In the genomic region with DNA sequence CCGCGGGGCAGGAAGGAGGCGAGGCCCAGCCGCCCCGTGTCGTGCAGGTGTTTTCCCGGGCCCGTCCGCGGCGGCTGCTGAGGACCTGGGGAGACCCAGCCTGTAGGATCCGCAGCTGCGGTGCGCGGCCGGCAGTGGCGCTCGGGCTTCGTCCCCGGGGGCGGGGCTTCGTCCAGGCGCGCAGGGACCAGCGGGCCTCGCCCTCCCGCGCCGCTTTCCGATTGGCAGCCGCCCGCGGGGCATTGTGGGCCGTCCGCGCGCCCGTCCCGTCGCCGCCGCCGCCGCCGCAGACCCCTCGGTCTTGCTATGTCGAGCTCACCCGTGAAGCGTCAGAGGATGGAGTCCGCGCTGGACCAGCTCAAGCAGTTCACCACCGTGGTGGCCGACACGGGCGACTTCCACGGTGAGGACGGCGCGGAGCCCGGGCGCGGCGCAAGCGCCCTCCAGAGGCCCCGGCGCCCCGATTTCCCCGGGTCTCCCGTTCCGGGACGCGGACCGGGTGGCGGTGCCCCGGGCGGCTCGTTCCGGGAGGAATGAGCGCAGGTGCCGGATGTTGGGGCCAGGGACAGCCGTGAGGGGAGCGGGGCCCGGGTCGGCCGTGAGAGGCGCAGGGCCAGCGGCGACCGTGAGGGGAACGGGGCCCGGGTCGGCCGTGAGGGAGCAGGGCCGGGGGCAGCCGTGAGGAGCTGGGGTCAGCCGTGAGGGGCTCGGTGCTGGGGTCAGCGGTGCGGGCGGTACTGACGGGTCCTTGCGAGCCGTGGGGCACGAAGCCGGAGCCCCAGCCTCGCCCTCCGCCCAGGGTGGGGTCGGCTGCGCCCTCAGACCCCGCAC, we compare ENCODE assay signal across 8 cellular contexts. TPM values are rescaled to one million over a fixed set of nuclear protein-coding genes. Genes with fewer than 3 reads are reported as not detected.
DNase-seq lines count a peak whose midpoint lies in the region; ATAC-seq and TF ChIP-seq lines count a peak whose summit lies in the region.

Gene TALDO1 (plus strand): TSS at position 289 of the 831 bp plus-strand sequence. CDS start 18 bp downstream, at position 307.

- POLR2A ChIA-PET in OCI-LY7 (lab: Charles Lee): interaction anchor here (0.8 to 1.9 kb wide), 7 partner anchors 9 to 73 kb away, joined by 3 to 7 read pairs (median 5); partner anchors contain the start of gene TMEM80

- H3K36me3 ChIP-seq in HUES64 (ENCODE audit: insufficient read depth, low read length): peaks cover 2% of the 10 kb centered on the region; the same call in 1 of the 2 replicates
- peaks cover 25% of the 10 kb centered on the region for H3K36me3 ChIP-seq in OCI-LY7 (ENCODE audit: insufficient read depth, low read length)
- no peaks in the 10 kb centered on the region for H3K36me3 ChIP-seq in muscle layer of colon (ENCODE audit: insufficient read depth, low read length)

- peaks cover 17% of the 10 kb centered on the region; the same call in 1 of the 2 replicates for H3K4me1 ChIP-seq in HUES64 (ENCODE audit: insufficient read depth, low read length)
- H3K4me1 ChIP-seq in OCI-LY7 (ENCODE audit: insufficient read depth, low read length, poor library complexity, severe bottlenecking): peaks cover 22% of the 10 kb centered on the region
- H3K4me1 ChIP-seq in muscle layer of colon (ENCODE audit: insufficient read depth, low read length): peaks cover 16% of the 10 kb centered on the region

- TF ChIP-seq CTCF in OCI-LY7 (conservative IDR thresholded peaks at IDR 0.05; ENCODE audit: low read length): peak; percentile 49; the same call in 1 of the 2 replicates

- peak; percentile 85 for ATAC-seq in GM21423 (IDR thresholded peaks at IDR 0.05; ENCODE audit: unreplicated experiment)

- peak within 1 kb of the TSS; percentile 93 for H3K27ac ChIP-seq in HUES64 (ENCODE audit: low read depth, low read length)
- H3K27ac ChIP-seq in OCI-LY7 (ENCODE audit: low read depth, low read length, poor library complexity, severe bottlenecking): peak within 1 kb of the TSS; percentile 68
- peak within 1 kb of the TSS; percentile 32 for H3K27ac ChIP-seq in muscle layer of colon (ENCODE audit: low read depth, low read length)

- H4K20me1 ChIP-seq in OCI-LY7 (ENCODE audit: insufficient read depth, low read length): peaks cover 6% of the 10 kb centered on the region; the same call in 1 of the 2 replicates

- peak; percentile 94 for DNase-seq in DMS 273 (lab: John Stamatoyannopoulos, UW; ENCODE audit: unreplicated experiment)
- DNase-seq in OCI-LY7 (ENCODE audit: low spot score): peak; percentile 94
- peak; percentile 82 for DNase-seq in activated T-cell treated with anti-CD3 and anti-CD28 coated beads, Interleukin-2, amount 50 U/mL, for 1 hour
- DNase-seq in erythroblast (lab: John Stamatoyannopoulos, UW): peak; percentile 92 to 96
- peak; percentile 69 for DNase-seq in stimulated activated CD8-positive, alpha-beta memory T cell treated with anti-CD3 and anti-CD28 coated beads, Interleukin-7, amount 100 ng/mL, for 24 hours (ENCODE audit: low read depth)

- H3K27me3 ChIP-seq in HUES64 (ENCODE audit: insufficient read depth, low read length): no peaks in the 10 kb centered on the region
- H3K27me3 ChIP-seq in muscle layer of colon (ENCODE audit: control insufficient read depth in 1 of 2, insufficient read depth in 2 of 2, low read length in 2 of 2): no peaks in the 10 kb centered on the region

- H3K9me2 ChIP-seq in OCI-LY7 (ENCODE audit: insufficient read depth, low read length): no peaks in the 10 kb centered on the region

- BruUV-seq in OCI-LY7 (replicated peaks; lab: Mats Ljungman, UMichigan): no TSS peak

- peak within 1 kb of the TSS; percentile 97 for H3K4me2 ChIP-seq in OCI-LY7 (ENCODE audit: low read length)

- peak within 1 kb of the TSS; percentile 59 for H2AFZ ChIP-seq in OCI-LY7 (ENCODE audit: low read length)

- TF ChIP-seq POLR2A in erythroblast (IDR thresholded peaks at IDR 0.05; ENCODE audit: low read length): peak; percentile 79

- peaks cover 50% of the 10 kb centered on the region for H3K79me2 ChIP-seq in OCI-LY7 (ENCODE audit: insufficient read depth, low read depth, low read length)

- H3K4me3 ChIP-seq in HUES64 (ENCODE audit: low read length) (peak within 1 kb of the TSS; percentile 80), OCI-LY7 (ENCODE audit: low read depth, low read length, poor library complexity, severe bottlenecking) (peak within 1 kb of the TSS; percentile 93), muscle layer of colon (ENCODE audit: low read depth in 1 of 2, low read length in 2 of 2) (peak within 1 kb of the TSS; percentile 71 to 80)

- H3K9me3 ChIP-seq in HUES64 (ENCODE audit: insufficient read depth, low read depth, low read length) (no peaks in the 10 kb centered on the region), OCI-LY7 (ENCODE audit: low read length) (no peaks in the 10 kb centered on the region), muscle layer of colon (ENCODE audit: low read length) (no peaks in the 10 kb centered on the region)

- CTCF ChIA-PET in OCI-LY7 (lab: Charles Lee; ENCODE audit: unreplicated experiment): interaction anchor here (0.5 to 1.2 kb wide), 3 partner anchors 21 to 74 kb away, joined by 3 to 4 read pairs (median 3); no protein-coding TSS in a partner anchor

- intact Hi-C loops in OCI-LY7 (cut with micrococcal nuclease; ENCODE audit: unreplicated experiment): loop anchor here (1.0 to 5.0 kb wide), 2 partner anchors 29 to 50 kb away; partner anchors contain the start of gene SLC25A22

- H3K9ac ChIP-seq in HUES64 (ENCODE audit: low read depth, low read length) (peak within 1 kb of the TSS; percentile 80), muscle layer of colon (ENCODE audit: low read length) (peak within 1 kb of the TSS; percentile 49)

- WGBS in HUES64: under 1% methylated on average over 110 of the region's 110 CpGs

RNA-seq across cellular contexts. Expression of gene TALDO1, which starts in this region (rescaled TPM):
- polyA plus RNA-seq in HUES64 (2013, experiment 1 of 2): 182 TPM
- polyA plus RNA-seq in HUES64 (2013, experiment 2 of 2): 176 TPM
- 209 and 226 TPM in 2 replicates for total RNA-seq in OCI-LY7 (2014; rRNA removed; shearing (Covaris generic))
- 172 and 195 TPM in 2 replicates for total RNA-seq in OCI-LY7 (2022)

Comparison
In these comparisons a context has a peak if more than half of its experiments do, and no peak if none do; other contexts are left out.
1. Peak in every context shown above with its lines: DNase-seq, ATAC-seq, H3K4me3 ChIP-seq and H3K27ac ChIP-seq.
2. H3K27ac ChIP-seq: peak in every context shown above with its lines; median percentile 93 in HUES64; 68 in OCI-LY7; 32 in muscle layer of colon.